Comparison of ENCODE assay signal across 1 cellular context in the genomic region with DNA sequence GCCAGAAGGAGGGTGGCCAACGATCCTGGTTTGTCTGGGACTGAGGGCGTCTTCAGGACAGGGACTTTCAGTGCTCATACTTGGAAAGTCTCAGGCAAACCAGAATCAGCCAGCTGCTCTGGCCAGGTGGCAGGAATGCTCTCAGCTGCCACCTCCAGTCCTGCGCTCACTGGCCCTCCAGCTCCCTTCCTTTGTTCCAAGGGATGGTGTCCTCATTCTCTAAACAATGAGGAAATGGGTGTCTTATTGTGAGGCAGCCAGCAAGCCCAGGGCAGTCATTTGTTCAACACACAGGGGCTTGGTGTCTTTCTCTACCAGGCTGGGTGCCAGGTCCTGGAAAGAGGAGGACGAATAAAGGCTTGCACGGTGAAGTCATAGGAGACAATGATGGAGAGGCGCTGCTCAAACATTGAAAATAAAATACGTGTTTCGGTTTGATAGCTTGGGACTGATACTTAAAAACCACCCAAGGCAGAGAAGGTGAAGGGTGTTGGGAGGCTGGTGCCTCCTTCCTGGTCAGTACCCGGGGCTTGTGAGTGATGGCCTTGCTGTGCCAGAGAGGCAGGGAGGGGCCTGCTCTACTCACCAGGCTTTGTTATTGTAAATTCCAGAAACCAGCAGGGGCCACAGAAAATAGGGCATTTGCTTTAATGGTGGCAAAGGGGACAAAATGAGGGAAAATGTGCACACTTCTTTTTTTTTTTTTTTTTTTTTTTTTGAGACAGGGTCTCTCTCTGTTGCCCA.
TF ChIP-seq lines count a peak whose summit lies in the region.

No MANE protein-coding gene starts in this region.

TF ChIP-seq in H1, 55 proteins besides CTCF, POLR2A, EP300 and RAD21:
- TF ChIP-seq TCF12 (IDR thresholded peaks at IDR 0.05; ENCODE audit: low read depth, low read length): no peak
- no peak for TF ChIP-seq HDAC2 (IDR thresholded peaks at IDR 0.05; ENCODE audit: borderline replicate concordance in 1 of 2, low read depth in 2 of 2, low read length in 2 of 2)
- no peak for TF ChIP-seq EZH2 (IDR thresholded peaks at IDR 0.05; ENCODE audit: low read depth, low read length, severe bottlenecking)
- TF ChIP-seq CEBPB (IDR thresholded peaks at IDR 0.05; ENCODE audit: low read depth, low read length): no peak
- TF ChIP-seq CHD1 (IDR thresholded peaks at IDR 0.05; ENCODE audit: low read depth, low read length): no peak
- no peak for TF ChIP-seq FOSL1 (IDR thresholded peaks at IDR 0.05; ENCODE audit: insufficient read depth, low read depth, low read length)
